1 cellular context compared by ENCODE assay signal in genomic region chr12:112322882-112323547, GRCh38.
TF ChIP-seq lines count a peak whose summit lies in the region.

No MANE protein-coding gene starts in this region.

TF ChIP-seq in SK-N-SH, 30 proteins besides CTCF, POLR2A, EP300 and RAD21 (continued from another document):
- TF ChIP-seq FOXJ3 (CRISPR knock-in tag; IDR thresholded peaks at IDR 0.05) (no peak), SMC3 (IDR thresholded peaks at IDR 0.05; ENCODE audit: low read depth, low read length) (no peak), TEAD4 (IDR thresholded peaks at IDR 0.05; ENCODE audit: borderline replicate concordance, insufficient read depth) (no peak), EZH2phosphoT487 (IDR thresholded peaks at IDR 0.05; ENCODE audit: borderline replicate concordance, low read depth) (no peak), POLR2AphosphoS5 (IDR thresholded peaks at IDR 0.05; ENCODE audit: low read depth, low read length) (no peak), RCOR1 (IDR thresholded peaks at IDR 0.05; ENCODE audit: low read length) (no peak), MAX (IDR thresholded peaks at IDR 0.05; ENCODE audit: low read depth) (no peak), FOXM1 (IDR thresholded peaks at IDR 0.05; ENCODE audit: low read depth) (no peak), TAF1 (IDR thresholded peaks at IDR 0.05; ENCODE audit: borderline replicate concordance, low read depth, low read length) (no peak), SIN3A (IDR thresholded peaks at IDR 0.05; ENCODE audit: borderline replicate concordance, low read depth, low read length) (no peak), YY1 (IDR thresholded peaks at IDR 0.05; ENCODE audit: low read depth) (no peak), RFX5 (IDR thresholded peaks at IDR 0.05; ENCODE audit: low read length) (no peak)
- TF ChIP-seq, protein P1, sequence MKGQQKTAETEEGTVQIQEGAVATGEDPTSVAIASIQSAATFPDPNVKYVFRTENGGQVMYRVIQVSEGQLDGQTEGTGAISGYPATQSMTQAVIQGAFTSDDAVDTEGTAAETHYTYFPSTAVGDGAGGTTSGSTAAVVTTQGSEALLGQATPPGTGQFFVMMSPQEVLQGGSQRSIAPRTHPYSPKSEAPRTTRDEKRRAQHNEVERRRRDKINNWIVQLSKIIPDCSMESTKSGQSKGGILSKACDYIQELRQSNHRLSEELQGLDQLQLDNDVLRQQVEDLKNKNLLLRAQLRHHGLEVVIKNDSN (IDR thresholded peaks at IDR 0.05; ENCODE audit: borderline replicate concordance, low read depth), result no peak
